Comparison of ENCODE assay signal across 1 cellular context in genomic region chr10:72274730-72275350, GRCh38.
TF ChIP-seq lines count a peak whose summit lies in the region.

No MANE protein-coding gene starts in this region.

TF ChIP-seq in WTC11, 78 proteins besides CTCF, POLR2A, EP300 and RAD21 (continued from another document):
- TF ChIP-seq, protein P1, sequence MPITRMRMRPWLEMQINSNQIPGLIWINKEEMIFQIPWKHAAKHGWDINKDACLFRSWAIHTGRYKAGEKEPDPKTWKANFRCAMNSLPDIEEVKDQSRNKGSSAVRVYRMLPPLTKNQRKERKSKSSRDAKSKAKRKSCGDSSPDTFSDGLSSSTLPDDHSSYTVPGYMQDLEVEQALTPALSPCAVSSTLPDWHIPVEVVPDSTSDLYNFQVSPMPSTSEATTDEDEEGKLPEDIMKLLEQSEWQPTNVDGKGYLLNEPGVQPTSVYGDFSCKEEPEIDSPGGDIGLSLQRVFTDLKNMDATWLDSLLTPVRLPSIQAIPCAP (CRISPR knock-in tag; IDR thresholded peaks at IDR 0.05): 0 out of 2 replicates have a peak, but pooled peaks have one; percentile 51
- no peak for TF ChIP-seq ZNF416 (CRISPR knock-in tag; IDR thresholded peaks at IDR 0.05)
- TF ChIP-seq MXD4 (CRISPR knock-in tag; IDR thresholded peaks at IDR 0.05; ENCODE audit: borderline replicate concordance): no peak
- TF ChIP-seq KAT7 (CRISPR knock-in tag; IDR thresholded peaks at IDR 0.05; ENCODE audit: borderline replicate concordance): no peak
- no peak for TF ChIP-seq GTF2I (CRISPR knock-in tag; conservative IDR thresholded peaks at IDR 0.05)
- TF ChIP-seq, protein P2, sequence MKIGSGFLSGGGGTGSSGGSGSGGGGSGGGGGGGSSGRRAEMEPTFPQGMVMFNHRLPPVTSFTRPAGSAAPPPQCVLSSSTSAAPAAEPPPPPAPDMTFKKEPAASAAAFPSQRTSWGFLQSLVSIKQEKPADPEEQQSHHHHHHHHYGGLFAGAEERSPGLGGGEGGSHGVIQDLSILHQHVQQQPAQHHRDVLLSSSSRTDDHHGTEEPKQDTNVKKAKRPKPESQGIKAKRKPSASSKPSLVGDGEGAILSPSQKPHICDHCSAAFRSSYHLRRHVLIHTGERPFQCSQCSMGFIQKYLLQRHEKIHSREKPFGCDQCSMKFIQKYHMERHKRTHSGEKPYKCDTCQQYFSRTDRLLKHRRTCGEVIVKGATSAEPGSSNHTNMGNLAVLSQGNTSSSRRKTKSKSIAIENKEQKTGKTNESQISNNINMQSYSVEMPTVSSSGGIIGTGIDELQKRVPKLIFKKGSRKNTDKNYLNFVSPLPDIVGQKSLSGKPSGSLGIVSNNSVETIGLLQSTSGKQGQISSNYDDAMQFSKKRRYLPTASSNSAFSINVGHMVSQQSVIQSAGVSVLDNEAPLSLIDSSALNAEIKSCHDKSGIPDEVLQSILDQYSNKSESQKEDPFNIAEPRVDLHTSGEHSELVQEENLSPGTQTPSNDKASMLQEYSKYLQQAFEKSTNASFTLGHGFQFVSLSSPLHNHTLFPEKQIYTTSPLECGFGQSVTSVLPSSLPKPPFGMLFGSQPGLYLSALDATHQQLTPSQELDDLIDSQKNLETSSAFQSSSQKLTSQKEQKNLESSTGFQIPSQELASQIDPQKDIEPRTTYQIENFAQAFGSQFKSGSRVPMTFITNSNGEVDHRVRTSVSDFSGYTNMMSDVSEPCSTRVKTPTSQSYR (CRISPR knock-in tag; IDR thresholded peaks at IDR 0.05): peak; percentile 68; the same call in 1 of the 2 replicates
- no peak for TF ChIP-seq TCF7 (CRISPR knock-in tag; IDR thresholded peaks at IDR 0.05; ENCODE audit: low read depth)
- no peak for TF ChIP-seq OVOL2 (CRISPR knock-in tag; IDR thresholded peaks at IDR 0.05; ENCODE audit: borderline replicate concordance)
- TF ChIP-seq ZBTB43 (CRISPR knock-in tag; IDR thresholded peaks at IDR 0.05): no peak
- no peak for TF ChIP-seq ZNF263 (CRISPR knock-in tag; IDR thresholded peaks at IDR 0.05; ENCODE audit: low read depth)
- TF ChIP-seq USF1 (CRISPR knock-in tag; IDR thresholded peaks at IDR 0.05): 0 out of 2 replicates have a peak, but pooled peaks have one; percentile 22
- TF ChIP-seq TP53 (CRISPR knock-in tag; IDR thresholded peaks at IDR 0.05): no peak
- TF ChIP-seq ZNF121 (CRISPR knock-in tag; IDR thresholded peaks at IDR 0.05): no peak; the same call in 1 of the 2 replicates
- no peak for TF ChIP-seq NFATC4 (CRISPR knock-in tag; IDR thresholded peaks at IDR 0.05)
- peak; percentile 42; the same call in 1 of the 2 replicates for TF ChIP-seq SP1 (CRISPR knock-in tag; conservative IDR thresholded peaks at IDR 0.05)
- TF ChIP-seq, protein P3, sequence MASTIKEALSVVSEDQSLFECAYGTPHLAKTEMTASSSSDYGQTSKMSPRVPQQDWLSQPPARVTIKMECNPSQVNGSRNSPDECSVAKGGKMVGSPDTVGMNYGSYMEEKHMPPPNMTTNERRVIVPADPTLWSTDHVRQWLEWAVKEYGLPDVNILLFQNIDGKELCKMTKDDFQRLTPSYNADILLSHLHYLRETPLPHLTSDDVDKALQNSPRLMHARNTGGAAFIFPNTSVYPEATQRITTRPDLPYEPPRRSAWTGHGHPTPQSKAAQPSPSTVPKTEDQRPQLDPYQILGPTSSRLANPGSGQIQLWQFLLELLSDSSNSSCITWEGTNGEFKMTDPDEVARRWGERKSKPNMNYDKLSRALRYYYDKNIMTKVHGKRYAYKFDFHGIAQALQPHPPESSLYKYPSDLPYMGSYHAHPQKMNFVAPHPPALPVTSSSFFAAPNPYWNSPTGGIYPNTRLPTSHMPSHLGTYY (CRISPR knock-in tag; IDR thresholded peaks at IDR 0.05): no peak
- TF ChIP-seq EMX1 (CRISPR knock-in tag; IDR thresholded peaks at IDR 0.05): no peak
- TF ChIP-seq CBFB (CRISPR knock-in tag; IDR thresholded peaks at IDR 0.05; ENCODE audit: low read depth): no peak
- no peak for TF ChIP-seq ATF3 (CRISPR knock-in tag; conservative IDR thresholded peaks at IDR 0.05)
- no peak for TF ChIP-seq SOX15 (CRISPR knock-in tag; IDR thresholded peaks at IDR 0.05)
- TF ChIP-seq SMAD4 (CRISPR knock-in tag; IDR thresholded peaks at IDR 0.05): no peak
- TF ChIP-seq CREB1 (CRISPR knock-in tag; IDR thresholded peaks at IDR 0.05): peak; percentile 64; the same call in 1 of the 2 replicates
- no peak for TF ChIP-seq ZNF317 (CRISPR knock-in tag; IDR thresholded peaks at IDR 0.05; ENCODE audit: borderline replicate concordance, low read depth)
- no peak for TF ChIP-seq CREM (CRISPR knock-in tag; IDR thresholded peaks at IDR 0.05)
- no peak; the same call in 1 of the 2 replicates for TF ChIP-seq MAX (CRISPR knock-in tag; IDR thresholded peaks at IDR 0.05)
- 0 out of 2 replicates have a peak, but pooled peaks have one; percentile 30 for TF ChIP-seq GABPB1 (CRISPR knock-in tag; IDR thresholded peaks at IDR 0.05)
- TF ChIP-seq, protein P4, sequence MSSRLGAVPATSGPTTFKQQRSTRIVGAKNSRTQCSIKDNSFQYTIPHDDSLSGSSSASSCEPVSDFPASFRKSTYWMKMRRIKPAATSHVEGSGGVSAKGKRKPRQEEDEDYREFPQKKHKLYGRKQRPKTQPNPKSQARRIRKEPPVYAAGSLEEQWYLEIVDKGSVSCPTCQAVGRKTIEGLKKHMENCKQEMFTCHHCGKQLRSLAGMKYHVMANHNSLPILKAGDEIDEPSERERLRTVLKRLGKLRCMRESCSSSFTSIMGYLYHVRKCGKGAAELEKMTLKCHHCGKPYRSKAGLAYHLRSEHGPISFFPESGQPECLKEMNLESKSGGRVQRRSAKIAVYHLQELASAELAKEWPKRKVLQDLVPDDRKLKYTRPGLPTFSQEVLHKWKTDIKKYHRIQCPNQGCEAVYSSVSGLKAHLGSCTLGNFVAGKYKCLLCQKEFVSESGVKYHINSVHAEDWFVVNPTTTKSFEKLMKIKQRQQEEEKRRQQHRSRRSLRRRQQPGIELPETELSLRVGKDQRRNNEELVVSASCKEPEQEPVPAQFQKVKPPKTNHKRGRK (CRISPR knock-in tag; IDR thresholded peaks at IDR 0.05; ENCODE audit: borderline replicate concordance): no peak
- TF ChIP-seq ETV6 (CRISPR knock-in tag; IDR thresholded peaks at IDR 0.05): no peak
- no peak for TF ChIP-seq NR2C2 (CRISPR knock-in tag; IDR thresholded peaks at IDR 0.05)
- TF ChIP-seq FOXJ3 (CRISPR knock-in tag; IDR thresholded peaks at IDR 0.05; ENCODE audit: borderline replicate concordance): no peak
- TF ChIP-seq MYBL2 (CRISPR knock-in tag; IDR thresholded peaks at IDR 0.05): no peak
- TF ChIP-seq NR3C1 (CRISPR knock-in tag; conservative IDR thresholded peaks at IDR 0.05; ENCODE audit: low read depth): no peak
- TF ChIP-seq, protein P5, sequence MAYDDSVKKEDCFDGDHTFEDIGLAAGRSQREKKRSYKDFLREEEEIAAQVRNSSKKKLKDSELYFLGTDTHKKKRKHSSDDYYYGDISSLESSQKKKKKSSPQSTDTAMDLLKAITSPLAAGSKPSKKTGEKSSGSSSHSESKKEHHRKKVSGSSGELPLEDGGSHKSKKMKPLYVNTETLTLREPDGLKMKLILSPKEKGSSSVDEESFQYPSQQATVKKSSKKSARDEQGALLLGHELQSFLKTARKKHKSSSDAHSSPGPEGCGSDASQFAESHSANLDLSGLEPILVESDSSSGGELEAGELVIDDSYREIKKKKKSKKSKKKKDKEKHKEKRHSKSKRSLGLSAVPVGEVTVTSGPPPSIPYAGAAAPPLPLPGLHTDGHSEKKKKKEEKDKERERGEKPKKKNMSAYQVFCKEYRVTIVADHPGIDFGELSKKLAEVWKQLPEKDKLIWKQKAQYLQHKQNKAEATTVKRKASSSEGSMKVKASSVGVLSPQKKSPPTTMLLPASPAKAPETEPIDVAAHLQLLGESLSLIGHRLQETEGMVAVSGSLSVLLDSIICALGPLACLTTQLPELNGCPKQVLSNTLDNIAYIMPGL (CRISPR knock-in tag; IDR thresholded peaks at IDR 0.05): peak; percentile 93
- TF ChIP-seq, protein P6, sequence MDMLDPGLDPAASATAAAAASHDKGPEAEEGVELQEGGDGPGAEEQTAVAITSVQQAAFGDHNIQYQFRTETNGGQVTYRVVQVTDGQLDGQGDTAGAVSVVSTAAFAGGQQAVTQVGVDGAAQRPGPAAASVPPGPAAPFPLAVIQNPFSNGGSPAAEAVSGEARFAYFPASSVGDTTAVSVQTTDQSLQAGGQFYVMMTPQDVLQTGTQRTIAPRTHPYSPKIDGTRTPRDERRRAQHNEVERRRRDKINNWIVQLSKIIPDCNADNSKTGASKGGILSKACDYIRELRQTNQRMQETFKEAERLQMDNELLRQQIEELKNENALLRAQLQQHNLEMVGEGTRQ (CRISPR knock-in tag; IDR thresholded peaks at IDR 0.05): no peak
TF ChIP-seq in WTC11: peak in this region for 9.
